In genomic region chr15:44711356-44712107, GRCh38 we compare ENCODE assay signal across 1 cellular context.
TF ChIP-seq lines count a peak whose summit lies in the region.

TSS of gene B2M (plus strand) at chr15:44711517. CDS start at chr15:44711547, 30 bp downstream.

TF ChIP-seq in HEK293, 187 proteins besides CTCF, POLR2A, EP300 and RAD21 (continued from another document):
- TF ChIP-seq PATZ1 (tag by site-specific recombination; IDR thresholded peaks at IDR 0.05): peak; percentile 30
- no peak for TF ChIP-seq ZNF701 (tag by site-specific recombination; IDR thresholded peaks at IDR 0.05)
- TF ChIP-seq ZNF2 (tag by site-specific recombination; IDR thresholded peaks at IDR 0.05): peak; percentile 57; the same call in 1 of the 2 replicates
- TF ChIP-seq ZNF639 (tag by site-specific recombination; IDR thresholded peaks at IDR 0.05): 0 out of 2 replicates have a peak, but pooled peaks have one; percentile 18
- 0 out of 2 replicates have a peak, but pooled peaks have one; percentile 44 for TF ChIP-seq ZNF391 (tag by site-specific recombination; IDR thresholded peaks at IDR 0.05; ENCODE audit: borderline replicate concordance, low read depth)
- TF ChIP-seq SP2 (tag by site-specific recombination; IDR thresholded peaks at IDR 0.05): peak; percentile 36
- TF ChIP-seq ZFP37 (tag by site-specific recombination; IDR thresholded peaks at IDR 0.05): peak; percentile 31; the same call in 1 of the 2 replicates
- TF ChIP-seq ZNF324 (tag by site-specific recombination; IDR thresholded peaks at IDR 0.05): 0 out of 2 replicates have a peak, but pooled peaks have one; percentile 22
- TF ChIP-seq ZBTB17 (tag by site-specific recombination; IDR thresholded peaks at IDR 0.05): peak; percentile 36; the same call in 1 of the 2 replicates
- peak; percentile 86 for TF ChIP-seq ZNF394 (tag by site-specific recombination; IDR thresholded peaks at IDR 0.05; ENCODE audit: borderline replicate concordance)
- no peak for TF ChIP-seq ZNF350 (tag by site-specific recombination; IDR thresholded peaks at IDR 0.05)
- no peak for TF ChIP-seq ZEB2 (tag by site-specific recombination; IDR thresholded peaks at IDR 0.05)
- peak; percentile 22; the same call in 1 of the 2 replicates for TF ChIP-seq ZFHX2 (tag by site-specific recombination; conservative IDR thresholded peaks at IDR 0.05)
- peak; percentile 68 for TF ChIP-seq GLIS2 (tag by site-specific recombination; IDR thresholded peaks at IDR 0.05)
- TF ChIP-seq ZBTB1 (tag by site-specific recombination; IDR thresholded peaks at IDR 0.05): no peak
- TF ChIP-seq ZNF621 (tag by site-specific recombination; IDR thresholded peaks at IDR 0.05): no peak
- TF ChIP-seq ZBTB20 (tag by site-specific recombination; IDR thresholded peaks at IDR 0.05): peak; percentile 34; the same call in 1 of the 2 replicates
- TF ChIP-seq HOXD13 (CRISPR knock-in tag; IDR thresholded peaks at IDR 0.05; ENCODE audit: borderline replicate concordance): 0 out of 2 replicates have a peak, but pooled peaks have one; percentile 20
- no peak for TF ChIP-seq ZSCAN16 (tag by site-specific recombination; IDR thresholded peaks at IDR 0.05)
- TF ChIP-seq ZBTB26 (tag by site-specific recombination; optimal IDR thresholded peaks at IDR 0.05): peak; percentile 79
- no peak for TF ChIP-seq ZNF280C (tag by site-specific recombination; IDR thresholded peaks at IDR 0.05)
- TF ChIP-seq ZNF596 (tag by site-specific recombination; IDR thresholded peaks at IDR 0.05): peak; percentile 56
- no peak for TF ChIP-seq ZNF214 (tag by site-specific recombination; IDR thresholded peaks at IDR 0.05; ENCODE audit: borderline replicate concordance)
- TF ChIP-seq ZNF610 (tag by site-specific recombination; IDR thresholded peaks at IDR 0.05; ENCODE audit: borderline replicate concordance): 0 out of 2 replicates have a peak, but pooled peaks have one; percentile 21
- TF ChIP-seq ZXDB (tag by site-specific recombination; IDR thresholded peaks at IDR 0.05): peak; percentile 55; the same call in 1 of the 2 replicates
- no peak for TF ChIP-seq ZNF692 (tag by site-specific recombination; IDR thresholded peaks at IDR 0.05)
- TF ChIP-seq ZIC2 (tag by site-specific recombination; IDR thresholded peaks at IDR 0.05): peak; percentile 37
- peak; percentile 81 for TF ChIP-seq INSM2 (tag by site-specific recombination; IDR thresholded peaks at IDR 0.05)
- peak; percentile 85 for TF ChIP-seq ZNF366 (tag by site-specific recombination; conservative IDR thresholded peaks at IDR 0.05)
- TF ChIP-seq SP7 (tag by site-specific recombination; IDR thresholded peaks at IDR 0.05): peak; percentile 68
- no peak for TF ChIP-seq ZNF266 (tag by site-specific recombination; IDR thresholded peaks at IDR 0.05; ENCODE audit: low read depth)
- 0 out of 2 replicates have a peak, but pooled peaks have one; percentile 20 for TF ChIP-seq ZNF843 (tag by site-specific recombination; IDR thresholded peaks at IDR 0.05)
- 0 out of 2 replicates have a peak, but pooled peaks have one; percentile 32 for TF ChIP-seq ZNF600 (tag by site-specific recombination; IDR thresholded peaks at IDR 0.05)
- TF ChIP-seq OVOL3 (tag by site-specific recombination; IDR thresholded peaks at IDR 0.05): no peak
